Comparison of ENCODE assay signal across 17 cellular contexts in the genomic region with DNA sequence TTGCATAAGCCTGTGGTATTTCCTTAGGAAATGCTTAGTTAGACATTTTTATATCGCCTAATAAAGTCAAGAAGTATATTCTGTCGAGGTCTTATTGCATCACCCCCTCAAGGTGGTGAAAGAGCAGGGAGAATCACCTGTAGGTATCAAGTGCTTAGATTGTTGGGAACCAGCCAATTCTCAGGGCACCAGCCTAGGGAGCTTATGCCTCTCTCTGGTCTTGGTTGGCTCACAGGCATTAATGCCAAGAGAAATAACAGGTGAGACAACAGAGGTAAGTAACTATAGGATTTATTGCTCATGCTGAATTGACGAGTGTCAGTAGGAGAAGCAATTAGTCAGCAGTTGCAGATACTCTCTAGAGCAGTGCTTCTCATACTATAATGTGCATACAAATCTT.
"Had no signal": no experiment of that assay in that cellular context is flagged by ENCODE, and none has a peak within 500 bp of the region (broad histone marks: within the 10 kb centered on the region; RNA-seq: fewer than 3 reads in every experiment).

No MANE protein-coding gene starts in this region.

- H3K4me1 Mint-ChIP-seq: activated naive CD8-positive, alpha-beta T cell treated with anti-CD3 and anti-CD28 coated beads for 36 hours; endodermal cell; natural killer cell had no signal

- ATAC-seq: activated T-cell treated with anti-CD3 and anti-CD28 coated beads, Interleukin-2, amount 50 U/mL, for 4 hours; left colon; natural killer cell; sciatic nerve had no signal

- H3K27ac Mint-ChIP-seq: activated naive CD8-positive, alpha-beta T cell treated with anti-CD3 and anti-CD28 coated beads for 36 hours; endodermal cell; natural killer cell; progenitor cell of endocrine pancreas had no signal

- H3K9me3 Mint-ChIP-seq: endodermal cell had no signal

- H3K4me3 Mint-ChIP-seq: activated naive CD8-positive, alpha-beta T cell treated with anti-CD3 and anti-CD28 coated beads for 36 hours; activated T-cell treated with anti-CD3 and anti-CD28 coated beads, Interleukin-2, amount 50 U/mL, for 4 hours; endodermal cell; natural killer cell had no signal

- H3K36me3 Mint-ChIP-seq: activated naive CD8-positive, alpha-beta T cell treated with anti-CD3 and anti-CD28 coated beads for 36 hours had no signal

- H3K27me3 Mint-ChIP-seq: activated naive CD8-positive, alpha-beta T cell treated with anti-CD3 and anti-CD28 coated beads for 36 hours; progenitor cell of endocrine pancreas had no signal

- DNase-seq: activated CD4-positive, alpha-beta T cell treated with anti-CD3 and anti-CD28 coated beads for 1 hour; activated CD4-positive, alpha-beta T cell treated with anti-CD3 and anti-CD28 coated beads, Interleukin-2, amount 50 U/mL, for 48 hours; activated gamma-delta T cell; activated naive CD8-positive, alpha-beta T cell treated with anti-CD3 and anti-CD28 coated beads for 36 hours; activated T-cell treated with anti-CD3 and anti-CD28 coated beads, Interleukin-2, amount 50 U/mL, for 4 hours; brain microvascular endothelial cell; endodermal cell; left colon; natural killer cell; nucleus accumbens; stimulated activated CD4-positive, alpha-beta T cell treated with anti-CD3 and anti-CD28 coated beads, Interleukin-1b, Interleukin-23, amount 100 ng/mL, for 48 hours; stimulated activated naive CD4-positive, alpha-beta T cell; substantia nigra; T1000; transverse colon had no signal
